In the genomic region with DNA sequence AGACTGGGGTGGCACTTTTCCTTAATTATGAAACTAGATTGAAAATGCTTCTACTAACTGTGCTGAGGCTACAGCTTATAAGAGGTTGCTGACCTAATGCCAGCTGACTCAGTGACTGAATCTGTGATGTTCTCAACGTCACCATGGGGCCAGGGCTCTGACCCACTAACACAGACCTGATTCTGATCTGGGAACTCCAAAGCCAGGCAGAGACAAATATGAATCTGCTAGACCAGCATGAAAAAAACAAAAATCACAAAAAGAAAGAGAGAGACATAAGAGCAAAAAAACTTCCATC, we compare ENCODE assay signal across 14 cellular contexts. TPM values are rescaled to one million over a fixed set of nuclear protein-coding genes. Genes with fewer than 3 reads are reported as not detected.
DNase-seq lines count a peak whose midpoint lies in the region; ATAC-seq and TF ChIP-seq lines count a peak whose summit lies in the region.
"Had no signal": no experiment of that assay in that cellular context is flagged by ENCODE, and none has a peak within 500 bp of the region (broad histone marks: within the 10 kb centered on the region; RNA-seq: fewer than 3 reads in every experiment).

No MANE protein-coding gene starts in this region.

- ATAC-seq in left lobe of liver (peak; percentile 48), GM19023 (IDR thresholded peaks at IDR 0.05; ENCODE audit: unreplicated experiment) (no peak), HG02938 (IDR thresholded peaks at IDR 0.05; ENCODE audit: unreplicated experiment) (no peak), GM18867 (IDR thresholded peaks at IDR 0.05; ENCODE audit: unreplicated experiment) (no peak)
- ATAC-seq: natural killer cell treated with Interleukin-12 subunit alpha and Interleukin-12 subunit beta and Interleukin-15 and Interleukin-18, amount 100 ng/mL, for 72 hours; stimulated activated naive CD8-positive, alpha-beta T cell treated with anti-CD3 and anti-CD28 coated beads, Interleukin-15, Interleukin-2, amounts not matched to agents 100 U/mL and 50 U/mL, for 24 hours had no signal

- H3K56ac ChIP-seq in H9 (ENCODE audit: insufficient read length, low read depth, low read length), result no peak overlapping the region

- in situ Hi-C loops in astrocyte of the spinal cord (cut with HindIII; ENCODE audit: low sequenced_read_pairs), result no loop called here

- no peak overlapping the region for H2AFZ ChIP-seq in H9 (ENCODE audit: low read length)

- H3K9me3 ChIP-seq in H9 (ENCODE audit: control insufficient read depth, low read depth, low read length), result no peaks in the 10 kb centered on the region
- H3K9me3 ChIP-seq: HAP-1 had no signal

- H3K27me3 Mint-ChIP-seq in H9 (ENCODE audit: low read depth), result no peaks in the 10 kb centered on the region

- H3K4me1 Mint-ChIP-seq in H9, result peaks cover 17 to 22% of the 10 kb centered on the region in 2 experiments

- H3K9ac ChIP-seq in H9 (ENCODE audit: extremely low read depth, insufficient read length, low read length), result no peak overlapping the region

- H3K4me1 ChIP-seq in H9 (ENCODE audit: insufficient read depth, low read length), result no peaks in the 10 kb centered on the region
- H3K4me1 ChIP-seq: HAP-1 had no signal

- H4K8ac ChIP-seq in H9 (replicated peaks; ENCODE audit: insufficient read length, low read depth, low read length), result no peak overlapping the region

- WGBS in H9 (ENCODE audit: extremely low coverage, insufficient read length, low lambda C conversion rate), result no CpG with 5 or more reads among the region's 1 CpG

- no peak overlapping the region for H3K4ac ChIP-seq in H9 (ENCODE audit: low read depth, low read length)

- no peak overlapping the region for H3K23ac ChIP-seq in H9 (ENCODE audit: insufficient read length, low read depth, low read length)

- intact Hi-C loops in dorsolateral prefrontal cortex (cut with DNase I), result no loop called here

- H3K27ac Mint-ChIP-seq in H9, result peak overlapping the region; percentile 17 to 66 (median 56); a peak in 5 of 7 replicates
- H3K27ac Mint-ChIP-seq: natural killer cell treated with Interleukin-12 subunit alpha and Interleukin-12 subunit beta and Interleukin-15 and Interleukin-18, amount 100 ng/mL, for 72 hours had no signal

- no peaks in the 10 kb centered on the region for H3K23me2 ChIP-seq in H9 (ENCODE audit: insufficient read length, low read depth, low read length, poor library complexity, severe bottlenecking)

- no peak overlapping the region for H3K4me3 Mint-ChIP-seq in H9
- H3K4me3 Mint-ChIP-seq: natural killer cell treated with Interleukin-12 subunit alpha and Interleukin-12 subunit beta and Interleukin-15 and Interleukin-18, amount 100 ng/mL, for 72 hours had no signal

- H3K79me2 ChIP-seq in H9 (ENCODE audit: insufficient read depth, low read length), result peaks cover 9% of the 10 kb centered on the region; the same call in 1 of the 2 replicates

- H4K20me1 ChIP-seq in H9 (ENCODE audit: control insufficient read depth, insufficient read depth, insufficient read length), result no peaks in the 10 kb centered on the region

- no peak overlapping the region for H3K27ac ChIP-seq in H9 (ENCODE audit: insufficient read length, low read depth, low read length)
- H3K27ac ChIP-seq in dorsolateral prefrontal cortex, result peak overlapping the region in 3 of 59 donors; percentile 6 to 54 (median 24)

- H4K5ac ChIP-seq in H9 (ENCODE audit: insufficient read length, low read depth, low read length), result no peak overlapping the region

- no peak overlapping the region for H2BK5ac ChIP-seq in H9 (ENCODE audit: insufficient read length, low read length)

- H2BK20ac ChIP-seq in H9 (ENCODE audit: low read depth, low read length, poor library complexity, severe bottlenecking), result no peak overlapping the region

- no peak overlapping the region for H2BK15ac ChIP-seq in H9 (ENCODE audit: low read depth, low read length)

- no peak overlapping the region for H4K91ac ChIP-seq in H9 (ENCODE audit: insufficient read length, low read depth, low read length)

- peak; percentile 54 for DNase-seq in AG08395 (ENCODE audit: low spot score)
- no peak for DNase-seq in H9
- peak; percentile 60 for DNase-seq in astrocyte of the spinal cord (ENCODE audit: low read depth, low spot score)
- no peak for DNase-seq in left lobe of liver (ENCODE audit: low spot score)
- DNase-seq in dorsolateral prefrontal cortex, result no peak
- DNase-seq: effector CD4-positive, alpha-beta T cell; NCI-H526; SIG-M5; stimulated activated naive CD8-positive, alpha-beta T cell treated with anti-CD3 and anti-CD28 coated beads, Interleukin-15, Interleukin-2, amounts not matched to agents 100 U/mL and 50 U/mL, for 24 hours had no signal

- peaks cover 2 to 13% (median 7%) of the 10 kb centered on the region in 3 experiments; a peak in 5 of 7 replicates for H3K36me3 Mint-ChIP-seq in H9 (ENCODE audit: insufficient read depth in 1 of 3, low read depth in 3 of 3)
- H3K36me3 Mint-ChIP-seq: natural killer cell treated with Interleukin-12 subunit alpha and Interleukin-12 subunit beta and Interleukin-15 and Interleukin-18, amount 100 ng/mL, for 72 hours had no signal

- H3K27me3 ChIP-seq in H9 (ENCODE audit: insufficient read depth, low read length) (no peaks in the 10 kb centered on the region), dorsolateral prefrontal cortex (no peaks in the 10 kb centered on the region)

- H3K18ac ChIP-seq in H9 (ENCODE audit: insufficient read length, low read depth, low read length), result no peak overlapping the region

- no peak for TF ChIP-seq CTCF in H9 (conservative IDR thresholded peaks at IDR 0.05)
- TF ChIP-seq CTCF in astrocyte of the spinal cord (IDR thresholded peaks at IDR 0.05; ENCODE audit: low read depth, low read length), result no peak
- no peak for TF ChIP-seq CTCF in dorsolateral prefrontal cortex (IDR thresholded peaks at IDR 0.05 in 54 of 56, conservative IDR thresholded peaks at IDR 0.05 in 2 of 56; ENCODE audit: low read depth in 1 of 56, partially characterized antibody in 56 of 56)

- no peak overlapping the region for H2BK12ac ChIP-seq in H9 (ENCODE audit: insufficient read length, low read depth, low read length)

- H3K4me3 ChIP-seq in astrocyte of the spinal cord (ENCODE audit: low read depth, low read length), result no peak overlapping the region
- H3K4me3 ChIP-seq in dorsolateral prefrontal cortex, result no peak overlapping the region
- H3K4me3 ChIP-seq: HAP-1 had no signal

- peaks cover 9% of the 10 kb centered on the region for H3K79me1 ChIP-seq in H9 (ENCODE audit: insufficient read depth, low read depth, low read length, poor library complexity, severe bottlenecking)

- no peak overlapping the region for H3K4me2 ChIP-seq in H9 (ENCODE audit: insufficient read depth, insufficient read length, low read length)

- no peaks in the 10 kb centered on the region for H3K9me3 Mint-ChIP-seq in H9
- H3K9me3 Mint-ChIP-seq: natural killer cell treated with Interleukin-12 subunit alpha and Interleukin-12 subunit beta and Interleukin-15 and Interleukin-18, amount 100 ng/mL, for 72 hours had no signal

- no peak overlapping the region for H2BK120ac ChIP-seq in H9 (ENCODE audit: low read depth, low read length, poor library complexity, severe bottlenecking)

- no peak overlapping the region for H3K14ac ChIP-seq in H9 (ENCODE audit: insufficient read depth, low read length)

- no peak overlapping the region for H3T11ph ChIP-seq in H9 (ENCODE audit: low read length)

- H2AK5ac ChIP-seq in H9 (ENCODE audit: insufficient read length, low read length), result no peak overlapping the region

RNA-seq across cellular contexts. Expression of gene USP6NL, which starts 16.1 kb away (rescaled TPM):
- total RNA-seq in H9 (2021), result 27.7 and 28.3 TPM in 2 replicates
- total RNA-seq in left lobe of liver, result 9.0 TPM
- 10 to 100 TPM in 104 of 120 experiments, 1 to 10 TPM in 16; 7.9 to 16.3 (median 11.9) TPM for total RNA-seq in dorsolateral prefrontal cortex

Comparison
In these comparisons a context has a peak if more than half of its experiments do, and no peak if none do; other contexts are left out.
1. DNase-seq: peak in AG08395 (single experiment) and astrocyte of the spinal cord (single experiment); none in H9 (single experiment), left lobe of liver (single experiment) and dorsolateral prefrontal cortex (0 of 10).